17 cellular contexts compared by ENCODE assay signal in the genomic region with DNA sequence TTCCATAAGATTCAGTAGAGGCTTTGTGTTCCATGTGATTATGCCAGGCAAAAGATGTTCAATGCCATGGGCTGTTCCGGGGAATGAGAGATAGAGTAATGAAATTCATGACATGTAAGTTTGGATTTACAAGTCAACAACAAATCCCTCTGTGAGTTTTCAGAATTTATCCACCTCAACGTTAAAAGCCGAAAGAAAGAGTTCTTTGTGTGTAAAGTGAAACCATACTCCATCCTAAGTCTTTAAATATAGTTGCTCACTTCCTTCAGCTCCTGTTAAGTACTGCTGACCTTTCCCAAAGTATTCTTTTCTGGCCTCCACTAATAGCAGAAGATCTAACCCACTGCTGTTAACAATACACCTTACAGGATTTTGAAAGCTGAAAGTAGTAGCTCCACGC.
DNase-seq lines count a peak whose midpoint lies in the region; FAIRE-seq and TF ChIP-seq lines count a peak whose summit lies in the region.
"Had no signal": no experiment of that assay in that cellular context is flagged by ENCODE, and none has a peak within 500 bp of the region (broad histone marks: within the 10 kb centered on the region; RNA-seq: fewer than 3 reads in every experiment).

No MANE protein-coding gene starts in this region.

- H3K4me1 Mint-ChIP-seq in HFFc6 (ENCODE audit: low read depth): peaks cover 37% of the 10 kb centered on the region
- peaks cover 34% of the 10 kb centered on the region for H3K4me1 Mint-ChIP-seq in astrocyte (ENCODE audit: low read depth, unreplicated experiment)
- H3K4me1 Mint-ChIP-seq: activated naive CD4-positive, alpha-beta T cell treated with anti-CD3 and anti-CD28 coated beads, Interleukin-2, amount 50 U/mL, for 24 hours had no signal

- H3K9me3 Mint-ChIP-seq in HFFc6 (no peaks in the 10 kb centered on the region), astrocyte (ENCODE audit: unreplicated experiment) (no peaks in the 10 kb centered on the region)

- no peaks in the 10 kb centered on the region for H4K20me1 ChIP-seq in astrocyte (ENCODE audit: insufficient read depth, low read length)

- H3K36me3 ChIP-seq in astrocyte (ENCODE audit: insufficient read depth, low read length) (no peaks in the 10 kb centered on the region), skeletal muscle satellite cell (ENCODE audit: insufficient read depth, low read length) (no peaks in the 10 kb centered on the region), kidney (ENCODE audit: control insufficient read depth in 1 of 2, insufficient read depth in 2 of 2, low read length in 2 of 2) (no peaks in the 10 kb centered on the region)
- H3K36me3 ChIP-seq: MG63 had no signal

- H3K4me2 ChIP-seq in astrocyte (ENCODE audit: low read length): peak overlapping the region; percentile 57
- peak overlapping the region; percentile 59 for H3K4me2 ChIP-seq in skeletal muscle satellite cell (ENCODE audit: low read length)

- TF ChIP-seq POLR2A in GM12891 (IDR thresholded peaks at IDR 0.05; ENCODE audit: low read depth, low read length): no peak

- peak overlapping the region; percentile 1 for H2AFZ ChIP-seq in astrocyte (ENCODE audit: low read depth, low read length)

- TF ChIP-seq CTCF in HFFc6 (IDR thresholded peaks at IDR 0.05): no peak
- TF ChIP-seq CTCF in astrocyte (IDR thresholded peaks at IDR 0.05; ENCODE audit: insufficient read depth, low read depth, low read length): no peak
- no peak for TF ChIP-seq CTCF in fibroblast of villous mesenchyme (IDR thresholded peaks at IDR 0.05; ENCODE audit: insufficient read depth, low read depth, low read length)
- TF ChIP-seq CTCF in kidney (IDR thresholded peaks at IDR 0.05; ENCODE audit: borderline replicate concordance, extremely low read depth, insufficient read depth): no peak

- H3K27me3 ChIP-seq in astrocyte (ENCODE audit: insufficient read depth, low read length): no peaks in the 10 kb centered on the region
- H3K27me3 ChIP-seq in skeletal muscle satellite cell (ENCODE audit: control insufficient read depth, insufficient read depth, low read length): no peaks in the 10 kb centered on the region
- H3K27me3 ChIP-seq: MG63 had no signal

- H3K27ac Mint-ChIP-seq in HFFc6: peak overlapping the region; percentile 34; the same call in 1 of the 2 replicates
- H3K27ac Mint-ChIP-seq in astrocyte (ENCODE audit: unreplicated experiment): peak overlapping the region; percentile 90
- H3K27ac Mint-ChIP-seq: activated naive CD4-positive, alpha-beta T cell treated with anti-CD3 and anti-CD28 coated beads, Interleukin-2, amount 50 U/mL, for 24 hours had no signal

- H3K36me3 Mint-ChIP-seq in HFFc6 (ENCODE audit: low read depth) (no peaks in the 10 kb centered on the region), astrocyte (ENCODE audit: low read depth, unreplicated experiment) (no peaks in the 10 kb centered on the region)
- H3K36me3 Mint-ChIP-seq: activated naive CD4-positive, alpha-beta T cell treated with anti-CD3 and anti-CD28 coated beads, Interleukin-2, amount 50 U/mL, for 24 hours had no signal

- DNase-seq in HFFc6: no peak
- no peak for DNase-seq in astrocyte (ENCODE audit: low read depth)
- peak; percentile 46 for DNase-seq in fibroblast of villous mesenchyme (ENCODE audit: low read depth)
- no peak for DNase-seq in iPS-NIHi11 (ENCODE audit: low spot score)
- DNase-seq in NCI-H2029 treated with DMSO at 0.1 percent for 48 hours (lab: John Stamatoyannopoulos, UW): no peak
- no peak for DNase-seq in GM12891 (ENCODE audit: insufficient read length, low spot score)
- no peak for DNase-seq in kidney
- DNase-seq: activated CD4-positive, CD25-positive, alpha-beta regulatory T cell treated with anti-CD3 and anti-CD28 coated beads, Interleukin-2, amount 50 U/mL, for 72 hours; activated T-cell treated with anti-CD3 and anti-CD28 coated beads for 4 hours; effector CD4-positive, alpha-beta T cell; MG63; NCI-H1694 treated with DMSO at 0.1 percent for 48 hours; NCI-H446 treated with DMSO at 0.1 percent for 48 hours; SIG-M5; T-helper 9 cell had no signal

- H3K4me1 ChIP-seq in astrocyte (ENCODE audit: insufficient read depth, low read length) (peaks cover 21% of the 10 kb centered on the region), skeletal muscle satellite cell (ENCODE audit: control insufficient read depth, insufficient read depth, low read length) (peaks cover 26% of the 10 kb centered on the region), kidney (ENCODE audit: control insufficient read depth in 1 of 2, insufficient read depth in 1 of 2, low read depth in 1 of 2, low read length in 2 of 2) (no peaks in the 10 kb centered on the region)

- FAIRE-seq in astrocyte (lab: Jason Lieb, UNC) (peak; percentile 50), GM12891 (lab: Jason Lieb, UNC) (no peak), kidney (lab: Jason Lieb, UNC) (no peak)

- intact Hi-C loops in kidney (cut with DNase I): no loop called here

- H3K4me3 ChIP-seq in astrocyte (ENCODE audit: insufficient read depth, low read depth, low read length): no peak overlapping the region
- H3K4me3 ChIP-seq in fibroblast of villous mesenchyme (ENCODE audit: low read depth, low read length): no peak overlapping the region
- peak overlapping the region; percentile 14 for H3K4me3 ChIP-seq in skeletal muscle satellite cell (ENCODE audit: low read length)
- no peak overlapping the region for H3K4me3 ChIP-seq in kidney (ENCODE audit: low read length in 2 of 2)
- H3K4me3 ChIP-seq: MG63 had no signal

- H3K9ac ChIP-seq in astrocyte (ENCODE audit: low read length): peak overlapping the region; percentile 19
- peak overlapping the region; percentile 58 for H3K9ac ChIP-seq in skeletal muscle satellite cell (ENCODE audit: low read depth, low read length)
- no peak overlapping the region for H3K9ac ChIP-seq in kidney (ENCODE audit: low read length in 2 of 2)

- no peak overlapping the region for H3K27ac ChIP-seq in astrocyte (ENCODE audit: low read depth, low read length)
- no peak overlapping the region for H3K27ac ChIP-seq in kidney (ENCODE audit: low read depth in 2 of 2, low read length in 2 of 2)

- no peaks in the 10 kb centered on the region for H3K79me2 ChIP-seq in astrocyte (ENCODE audit: insufficient read depth, low read length)

- H3K4me3 Mint-ChIP-seq in HFFc6 (peak overlapping the region; percentile 45; the same call in 1 of the 2 replicates), astrocyte (ENCODE audit: unreplicated experiment) (no peak overlapping the region)
- H3K4me3 Mint-ChIP-seq: activated naive CD4-positive, alpha-beta T cell treated with anti-CD3 and anti-CD28 coated beads, Interleukin-2, amount 50 U/mL, for 24 hours had no signal

- H3K9me3 ChIP-seq in astrocyte (ENCODE audit: insufficient read depth, low read depth, low read length) (no peaks in the 10 kb centered on the region), skeletal muscle satellite cell (replicated peaks; ENCODE audit: low read length) (no peaks in the 10 kb centered on the region), kidney (ENCODE audit: control insufficient read depth in 1 of 2, low read length in 2 of 2) (no peaks in the 10 kb centered on the region)
- H3K9me3 ChIP-seq: MG63 had no signal

- H3K27me3 Mint-ChIP-seq in HFFc6 (ENCODE audit: insufficient read depth) (no peaks in the 10 kb centered on the region; the same call in 1 of the 2 replicates), astrocyte (ENCODE audit: low read depth, unreplicated experiment) (no peaks in the 10 kb centered on the region)

TF ChIP-seq in GM12891, 5 proteins besides CTCF, POLR2A, EP300 and RAD21:
- no peak for TF ChIP-seq POU2F2 (IDR thresholded peaks at IDR 0.05; ENCODE audit: low read depth, low read length)
- no peak for TF ChIP-seq POLR2AphosphoS5 (IDR thresholded peaks at IDR 0.05; ENCODE audit: low read depth, low read length)
- no peak for TF ChIP-seq TAF1 (IDR thresholded peaks at IDR 0.05; ENCODE audit: low read depth, low read length)
- no peak for TF ChIP-seq SPI1 (IDR thresholded peaks at IDR 0.05; ENCODE audit: low read depth, low read length)
- TF ChIP-seq PAX5 (IDR thresholded peaks at IDR 0.05; ENCODE audit: insufficient read depth, low read length, severe bottlenecking): no peak
TF ChIP-seq in GM12891: peak in this region for 0.

Comparison
In these comparisons a context has a peak if more than half of its experiments do, and no peak if none do; other contexts are left out.
1. H3K9ac ChIP-seq: peak in astrocyte (single experiment) and skeletal muscle satellite cell (single experiment); none in kidney (0 of 2).